Comparison of ENCODE assay signal across 8 cellular contexts in genomic region chr10:11678074-11678793, GRCh38.
DNase-seq lines count a peak whose midpoint lies in the region; ATAC-seq and TF ChIP-seq lines count a peak whose summit lies in the region.

No MANE protein-coding gene starts in this region.

- H3K4me1 Mint-ChIP-seq in natural killer cell treated with Interleukin-12 subunit alpha and Interleukin-12 subunit beta and Interleukin-15 and Interleukin-18, amount 100 ng/mL, for 72 hours (ENCODE audit: low read depth in 2 of 2) = peaks cover 6 to 8% of the 10 kb centered on the region in 2 donors
- H3K4me1 Mint-ChIP-seq in natural killer cell = peaks cover 0 to 8% of the 10 kb centered on the region in 2 donors
- peaks cover 0 to 6% (median 1%) of the 10 kb centered on the region in 4 donors for H3K4me1 Mint-ChIP-seq in CD4-positive, alpha-beta memory T cell

- H3K4me1 ChIP-seq in CD4-positive, alpha-beta memory T cell (ENCODE audit: insufficient read depth, low read length) = peaks cover 4% of the 10 kb centered on the region

- CTCF ChIA-PET in CD4-positive, alpha-beta memory T cell (lab: Charles Lee; ENCODE audit: partially characterized antibody) = no interaction called here

- no peak for DNase-seq in natural killer cell treated with Interleukin-12 subunit alpha and Interleukin-12 subunit beta and Interleukin-15 and Interleukin-18, amount 100 ng/mL, for 72 hours (ENCODE audit: low spot score)
- DNase-seq in natural killer cell (no peak), superior temporal gyrus (ENCODE audit: extremely low spot score) (peak; percentile 45), NK-92 (lab: John Stamatoyannopoulos, UW; ENCODE audit: unreplicated experiment) (no peak), NCI-H187 treated with DMSO at 0.1 percent for 48 hours (lab: John Stamatoyannopoulos, UW) (no peak)
- no peak for DNase-seq in CD4-positive, alpha-beta memory T cell

- TF ChIP-seq POLR2A in Raji (IDR thresholded peaks at IDR 0.05; ENCODE audit: insufficient read depth, low read depth, low read length) = peak; percentile 71

- no peaks in the 10 kb centered on the region for H3K9me3 Mint-ChIP-seq in natural killer cell treated with Interleukin-12 subunit alpha and Interleukin-12 subunit beta and Interleukin-15 and Interleukin-18, amount 100 ng/mL, for 72 hours
- H3K9me3 Mint-ChIP-seq in natural killer cell = no peaks in the 10 kb centered on the region
- H3K9me3 Mint-ChIP-seq in CD4-positive, alpha-beta memory T cell = no peaks in the 10 kb centered on the region

- TF ChIP-seq CTCF in natural killer cell (IDR thresholded peaks at IDR 0.05) = no peak

- H3K27me3 ChIP-seq in CD4-positive, alpha-beta memory T cell (ENCODE audit: insufficient read depth, low read length) = no peaks in the 10 kb centered on the region

- no peak overlapping the region for H3K4me3 ChIP-seq in CD4-positive, alpha-beta memory T cell (ENCODE audit: low read length in 2 of 2)

- H3K9me3 ChIP-seq in CD4-positive, alpha-beta memory T cell (ENCODE audit: control insufficient read depth in 1 of 2, low read length in 2 of 2) = no peaks in the 10 kb centered on the region

- no peak overlapping the region for H3K27ac Mint-ChIP-seq in natural killer cell treated with Interleukin-12 subunit alpha and Interleukin-12 subunit beta and Interleukin-15 and Interleukin-18, amount 100 ng/mL, for 72 hours
- H3K27ac Mint-ChIP-seq in natural killer cell = no peak overlapping the region
- no peak overlapping the region for H3K27ac Mint-ChIP-seq in CD4-positive, alpha-beta memory T cell

- no peaks in the 10 kb centered on the region for H3K36me3 Mint-ChIP-seq in natural killer cell treated with Interleukin-12 subunit alpha and Interleukin-12 subunit beta and Interleukin-15 and Interleukin-18, amount 100 ng/mL, for 72 hours
- H3K36me3 Mint-ChIP-seq in natural killer cell = no peaks in the 10 kb centered on the region
- no peaks in the 10 kb centered on the region for H3K36me3 Mint-ChIP-seq in CD4-positive, alpha-beta memory T cell

- peaks cover 19 to 43% of the 10 kb centered on the region in 2 donors for H3K27me3 Mint-ChIP-seq in natural killer cell treated with Interleukin-12 subunit alpha and Interleukin-12 subunit beta and Interleukin-15 and Interleukin-18, amount 100 ng/mL, for 72 hours
- peaks cover 11 to 21% of the 10 kb centered on the region in 2 donors for H3K27me3 Mint-ChIP-seq in natural killer cell (ENCODE audit: low read depth in 2 of 2)
- H3K27me3 Mint-ChIP-seq in CD4-positive, alpha-beta memory T cell = peaks cover 9 to 13% of the 10 kb centered on the region in 2 donors

- no peak overlapping the region for H3K27ac ChIP-seq in CD4-positive, alpha-beta memory T cell (ENCODE audit: low read depth, low read length)

- intact Hi-C loops in natural killer cell (cut with micrococcal nuclease) = no loop called here
- intact Hi-C loops in CD4-positive, alpha-beta memory T cell (cut with micrococcal nuclease) = no loop called here

- POLR2A ChIA-PET in CD4-positive, alpha-beta memory T cell (lab: Charles Lee; ENCODE audit: partially characterized antibody) = no interaction called here

- H3K4me3 Mint-ChIP-seq in natural killer cell treated with Interleukin-12 subunit alpha and Interleukin-12 subunit beta and Interleukin-15 and Interleukin-18, amount 100 ng/mL, for 72 hours = no peak overlapping the region
- H3K4me3 Mint-ChIP-seq in natural killer cell = no peak overlapping the region
- no peak overlapping the region for H3K4me3 Mint-ChIP-seq in CD4-positive, alpha-beta memory T cell

- peak; percentile 80 to 83 for ATAC-seq in natural killer cell treated with Interleukin-12 subunit alpha and Interleukin-12 subunit beta and Interleukin-15 and Interleukin-18, amount 100 ng/mL, for 72 hours
- ATAC-seq in natural killer cell = no peak
- ATAC-seq in HG02943 (IDR thresholded peaks at IDR 0.05; ENCODE audit: low read depth, unreplicated experiment) = peak; percentile 86

- no peaks in the 10 kb centered on the region for H3K36me3 ChIP-seq in CD4-positive, alpha-beta memory T cell (ENCODE audit: insufficient read depth, low read length)

Comparison
In these comparisons a context has a peak if more than half of its experiments do, and no peak if none do; other contexts are left out.
1. ATAC-seq: peak in natural killer cell treated with Interleukin-12 subunit alpha and Interleukin-12 subunit beta and Interleukin-15 and Interleukin-18, amount 100 ng/mL, for 72 hours (2 of 2) and HG02943 (single experiment); none in natural killer cell (0 of 3).